ENCODE assay signal across 1 cellular context in the genomic region with DNA sequence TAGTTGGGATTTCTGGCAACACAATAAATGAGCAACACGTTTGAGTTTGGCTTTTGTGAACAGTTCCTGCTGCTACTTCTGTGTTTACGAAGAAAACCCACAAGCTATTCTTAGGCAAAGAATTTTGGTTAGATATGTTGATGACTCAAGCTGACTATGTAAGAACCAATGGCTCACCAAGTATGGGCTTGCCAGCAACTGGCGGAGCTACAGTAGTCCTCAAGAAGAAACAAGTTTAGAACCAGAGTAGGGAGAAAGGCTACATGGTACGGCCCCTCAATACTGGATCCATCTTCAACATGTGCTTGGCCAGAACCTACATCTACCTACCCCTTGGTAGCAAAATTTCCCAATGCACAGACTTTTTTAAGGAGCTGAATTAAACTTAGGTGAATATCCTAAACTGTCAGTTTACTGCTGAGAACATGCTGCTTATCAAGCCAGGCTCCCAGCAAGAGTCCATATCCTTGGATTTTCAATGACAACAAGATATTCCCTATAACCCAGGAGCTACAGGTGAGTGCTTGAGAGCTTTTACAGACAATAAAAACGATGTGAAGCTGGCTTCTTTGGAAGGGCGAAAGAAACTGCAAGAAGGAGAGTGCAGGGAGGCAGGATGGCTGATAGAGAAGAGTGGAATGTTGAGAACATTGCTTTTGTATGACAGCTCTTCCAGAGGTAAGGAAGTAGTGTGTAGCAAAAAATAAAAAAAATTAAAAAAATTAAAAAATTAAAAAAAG.
A peak's percentile ranks its signal among the peaks of the same experiment; 100 is the strongest.
TF ChIP-seq lines count a peak whose summit lies in the region.

No MANE protein-coding gene starts in this region.

TF ChIP-seq in SK-N-SH, 30 proteins besides CTCF, POLR2A, EP300 and RAD21 (continued from another document):
- TF ChIP-seq, protein P1, sequence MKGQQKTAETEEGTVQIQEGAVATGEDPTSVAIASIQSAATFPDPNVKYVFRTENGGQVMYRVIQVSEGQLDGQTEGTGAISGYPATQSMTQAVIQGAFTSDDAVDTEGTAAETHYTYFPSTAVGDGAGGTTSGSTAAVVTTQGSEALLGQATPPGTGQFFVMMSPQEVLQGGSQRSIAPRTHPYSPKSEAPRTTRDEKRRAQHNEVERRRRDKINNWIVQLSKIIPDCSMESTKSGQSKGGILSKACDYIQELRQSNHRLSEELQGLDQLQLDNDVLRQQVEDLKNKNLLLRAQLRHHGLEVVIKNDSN (IDR thresholded peaks at IDR 0.05; ENCODE audit: borderline replicate concordance, low read depth), result no peak
- TF ChIP-seq SMC3 (IDR thresholded peaks at IDR 0.05; ENCODE audit: low read depth, low read length) (no peak), GABPA (IDR thresholded peaks at IDR 0.05; ENCODE audit: low read depth) (no peak), FOXM1 (IDR thresholded peaks at IDR 0.05; ENCODE audit: low read depth) (no peak), FOSL2 (IDR thresholded peaks at IDR 0.05; ENCODE audit: borderline replicate concordance, low read depth) (peak; percentile 88), FOXJ3 (CRISPR knock-in tag; IDR thresholded peaks at IDR 0.05) (no peak), RXRA (IDR thresholded peaks at IDR 0.05; ENCODE audit: borderline replicate concordance, low read depth) (no peak), RFX5 (IDR thresholded peaks at IDR 0.05; ENCODE audit: low read length) (no peak), JUND (IDR thresholded peaks at IDR 0.05) (peak; percentile 84), GATA2 (CRISPR knock-in tag; IDR thresholded peaks at IDR 0.05) (no peak), MXI1 (IDR thresholded peaks at IDR 0.05; ENCODE audit: low read depth, low read length) (no peak), YY1 (IDR thresholded peaks at IDR 0.05; ENCODE audit: low read depth) (no peak), EZH2phosphoT487 (IDR thresholded peaks at IDR 0.05; ENCODE audit: borderline replicate concordance, low read depth) (no peak), TEAD4 (IDR thresholded peaks at IDR 0.05; ENCODE audit: borderline replicate concordance, insufficient read depth) (peak; percentile 64; the same call in 1 of the 2 replicates), TCF12 (IDR thresholded peaks at IDR 0.05) (peak; percentile 77), CHD2 (IDR thresholded peaks at IDR 0.05; ENCODE audit: low read length, partially characterized antibody) (no peak), POLR2AphosphoS5 (IDR thresholded peaks at IDR 0.05; ENCODE audit: low read depth, low read length) (no peak; the same call in 1 of the 2 replicates)
- TF ChIP-seq, protein P2, sequence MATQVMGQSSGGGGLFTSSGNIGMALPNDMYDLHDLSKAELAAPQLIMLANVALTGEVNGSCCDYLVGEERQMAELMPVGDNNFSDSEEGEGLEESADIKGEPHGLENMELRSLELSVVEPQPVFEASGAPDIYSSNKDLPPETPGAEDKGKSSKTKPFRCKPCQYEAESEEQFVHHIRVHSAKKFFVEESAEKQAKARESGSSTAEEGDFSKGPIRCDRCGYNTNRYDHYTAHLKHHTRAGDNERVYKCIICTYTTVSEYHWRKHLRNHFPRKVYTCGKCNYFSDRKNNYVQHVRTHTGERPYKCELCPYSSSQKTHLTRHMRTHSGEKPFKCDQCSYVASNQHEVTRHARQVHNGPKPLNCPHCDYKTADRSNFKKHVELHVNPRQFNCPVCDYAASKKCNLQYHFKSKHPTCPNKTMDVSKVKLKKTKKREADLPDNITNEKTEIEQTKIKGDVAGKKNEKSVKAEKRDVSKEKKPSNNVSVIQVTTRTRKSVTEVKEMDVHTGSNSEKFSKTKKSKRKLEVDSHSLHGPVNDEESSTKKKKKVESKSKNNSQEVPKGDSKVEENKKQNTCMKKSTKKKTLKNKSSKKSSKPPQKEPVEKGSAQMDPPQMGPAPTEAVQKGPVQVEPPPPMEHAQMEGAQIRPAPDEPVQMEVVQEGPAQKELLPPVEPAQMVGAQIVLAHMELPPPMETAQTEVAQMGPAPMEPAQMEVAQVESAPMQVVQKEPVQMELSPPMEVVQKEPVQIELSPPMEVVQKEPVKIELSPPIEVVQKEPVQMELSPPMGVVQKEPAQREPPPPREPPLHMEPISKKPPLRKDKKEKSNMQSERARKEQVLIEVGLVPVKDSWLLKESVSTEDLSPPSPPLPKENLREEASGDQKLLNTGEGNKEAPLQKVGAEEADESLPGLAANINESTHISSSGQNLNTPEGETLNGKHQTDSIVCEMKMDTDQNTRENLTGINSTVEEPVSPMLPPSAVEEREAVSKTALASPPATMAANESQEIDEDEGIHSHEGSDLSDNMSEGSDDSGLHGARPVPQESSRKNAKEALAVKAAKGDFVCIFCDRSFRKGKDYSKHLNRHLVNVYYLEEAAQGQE (IDR thresholded peaks at IDR 0.05; ENCODE audit: low read depth, low read length), result no peak
- TF ChIP-seq, protein P3, sequence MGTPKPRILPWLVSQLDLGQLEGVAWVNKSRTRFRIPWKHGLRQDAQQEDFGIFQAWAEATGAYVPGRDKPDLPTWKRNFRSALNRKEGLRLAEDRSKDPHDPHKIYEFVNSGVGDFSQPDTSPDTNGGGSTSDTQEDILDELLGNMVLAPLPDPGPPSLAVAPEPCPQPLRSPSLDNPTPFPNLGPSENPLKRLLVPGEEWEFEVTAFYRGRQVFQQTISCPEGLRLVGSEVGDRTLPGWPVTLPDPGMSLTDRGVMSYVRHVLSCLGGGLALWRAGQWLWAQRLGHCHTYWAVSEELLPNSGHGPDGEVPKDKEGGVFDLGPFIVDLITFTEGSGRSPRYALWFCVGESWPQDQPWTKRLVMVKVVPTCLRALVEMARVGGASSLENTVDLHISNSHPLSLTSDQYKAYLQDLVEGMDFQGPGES (IDR thresholded peaks at IDR 0.05; ENCODE audit: low read depth, low read length), result no peak
- TF ChIP-seq, protein P4, sequence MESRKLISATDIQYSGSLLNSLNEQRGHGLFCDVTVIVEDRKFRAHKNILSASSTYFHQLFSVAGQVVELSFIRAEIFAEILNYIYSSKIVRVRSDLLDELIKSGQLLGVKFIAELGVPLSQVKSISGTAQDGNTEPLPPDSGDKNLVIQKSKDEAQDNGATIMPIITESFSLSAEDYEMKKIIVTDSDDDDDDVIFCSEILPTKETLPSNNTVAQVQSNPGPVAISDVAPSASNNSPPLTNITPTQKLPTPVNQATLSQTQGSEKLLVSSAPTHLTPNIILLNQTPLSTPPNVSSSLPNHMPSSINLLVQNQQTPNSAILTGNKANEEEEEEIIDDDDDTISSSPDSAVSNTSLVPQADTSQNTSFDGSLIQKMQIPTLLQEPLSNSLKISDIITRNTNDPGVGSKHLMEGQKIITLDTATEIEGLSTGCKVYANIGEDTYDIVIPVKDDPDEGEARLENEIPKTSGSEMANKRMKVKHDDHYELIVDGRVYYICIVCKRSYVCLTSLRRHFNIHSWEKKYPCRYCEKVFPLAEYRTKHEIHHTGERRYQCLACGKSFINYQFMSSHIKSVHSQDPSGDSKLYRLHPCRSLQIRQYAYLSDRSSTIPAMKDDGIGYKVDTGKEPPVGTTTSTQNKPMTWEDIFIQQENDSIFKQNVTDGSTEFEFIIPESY (IDR thresholded peaks at IDR 0.05; ENCODE audit: borderline replicate concordance, low read depth), result no peak
